In genomic region chr19:54558339-54558738, GRCh38 we compare ENCODE assay signal across 1 cellular context.
TF ChIP-seq lines count a peak whose summit lies in the region.

No MANE protein-coding gene starts in this region.

TF ChIP-seq in GM12878, 131 proteins besides CTCF, POLR2A, EP300 and RAD21:
- TF ChIP-seq REST (IDR thresholded peaks at IDR 0.05; ENCODE audit: low read depth, low read length) (peak; percentile 77), ETV6 (conservative IDR thresholded peaks at IDR 0.05 in 1 of 2, IDR thresholded peaks at IDR 0.05 in 1 of 2; ENCODE audit: borderline replicate concordance in 1 of 2, low read depth in 1 of 2) (no peak)
